ENCODE assay signal across 20 cellular contexts in the genomic region with DNA sequence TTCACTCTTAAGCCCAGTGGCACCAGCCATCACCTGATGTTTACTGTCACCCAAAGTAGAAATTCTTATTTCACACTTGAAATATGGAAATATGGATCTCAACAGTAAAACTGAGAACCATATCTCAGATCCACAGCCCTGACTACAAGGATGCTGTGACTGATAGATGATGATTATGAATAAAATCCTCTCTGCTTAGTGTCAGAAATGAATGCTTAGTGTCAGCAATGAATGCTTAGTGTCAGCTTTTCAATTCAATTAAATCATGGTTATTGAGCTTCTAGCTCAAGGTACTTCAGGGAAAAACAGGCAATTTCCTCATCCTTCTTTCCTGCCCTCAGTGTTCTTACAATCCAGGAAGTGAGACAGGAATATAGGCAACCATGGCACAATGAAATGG.
DNase-seq lines count a peak whose midpoint lies in the region; ATAC-seq, FAIRE-seq and TF ChIP-seq lines count a peak whose summit lies in the region.
"Had no signal": no experiment of that assay in that cellular context is flagged by ENCODE, and none has a peak within 500 bp of the region (broad histone marks: within the 10 kb centered on the region; RNA-seq: fewer than 3 reads in every experiment).

No MANE protein-coding gene starts in this region.

- TF ChIP-seq CTCF in K562 (IDR thresholded peaks at IDR 0.05 in 2 of 3, conservative IDR thresholded peaks at IDR 0.05 in 1 of 3; ENCODE audit: insufficient read depth in 2 of 3, low read depth in 1 of 3, low read length in 3 of 3), result no peak
- TF ChIP-seq CTCF in endothelial cell (IDR thresholded peaks at IDR 0.05; ENCODE audit: unreplicated experiment), result no peak

- no peaks in the 10 kb centered on the region; the same call in 1 of the 2 replicates for H3K9me3 ChIP-seq in K562 (replicated peaks; ENCODE audit: control insufficient read depth, insufficient read depth, low read depth, low read length)
- H3K9me3 ChIP-seq: BLaER1 treated with 17β-estradiol and CSF1 and Interleukin-3, amounts not matched to agents 10 nM and 100 nM; Caco-2 had no signal

- H3K27me3 Mint-ChIP-seq in endothelial cell (ENCODE audit: unreplicated experiment), result no peaks in the 10 kb centered on the region
- H3K27me3 Mint-ChIP-seq in activated CD8-positive, alpha-beta T cell treated with anti-CD3 and anti-CD28 coated beads, Interleukin-2, amount 10 ng/mL, durations not matched to agents 7 days and 5 days (ENCODE audit: low read depth), result no peaks in the 10 kb centered on the region
- H3K27me3 Mint-ChIP-seq: B cell; CD4-positive, alpha-beta T cell had no signal

- H4K20me1 ChIP-seq in K562 (replicated peaks; ENCODE audit: control insufficient read depth, insufficient read depth, low read length), result no peaks in the 10 kb centered on the region
- H4K20me1 ChIP-seq: BLaER1 treated with 17β-estradiol and CSF1 and Interleukin-3, amounts not matched to agents 10 nM and 100 nM had no signal

- no peak overlapping the region for H3K4me2 ChIP-seq in K562 (ENCODE audit: insufficient read depth, low read length)
- H3K4me2 ChIP-seq: BLaER1 treated with 17β-estradiol and CSF1 and Interleukin-3, amounts not matched to agents 10 nM and 100 nM had no signal

- TF ChIP-seq POLR2A in GM12891 (IDR thresholded peaks at IDR 0.05; ENCODE audit: low read depth, low read length) (no peak), K562 (conservative IDR thresholded peaks at IDR 0.05) (no peak)

- intact Hi-C loops in K562 (cut with micrococcal nuclease), result no loop called here

- in situ Hi-C loops in K562 (cut with MboI), result no loop called here

- H3K27ac ChIP-seq in K562 (ENCODE audit: extremely low read depth, low read depth, low read length), result no peak overlapping the region
- H3K27ac ChIP-seq: BLaER1 treated with 17β-estradiol and CSF1 and Interleukin-3, amounts not matched to agents 10 nM and 100 nM; C4-2B had no signal

- TF ChIP-seq EP300 in K562 (IDR thresholded peaks at IDR 0.05; ENCODE audit: low read length), result no peak

- POLR2A ChIA-PET in K562 (lab: Yijun Ruan, JAX), result interaction anchor here (0.6 kb wide), 1 partner anchor 31 kb away, joined by 3 read pairs; no protein-coding TSS in a partner anchor
- POLR2A ChIA-PET in activated CD8-positive, alpha-beta T cell treated with anti-CD3 and anti-CD28 coated beads, Interleukin-2, amount 10 ng/mL, durations not matched to agents 7 days and 5 days (lab: Charles Lee), result no interaction called here

- DNase-seq in GM12891 (ENCODE audit: insufficient read length, low spot score) (no peak), K562 (ENCODE audit: extremely low read depth in 1 of 4, low spot score in 3 of 4) (no peak), endothelial cell (ENCODE audit: low spot score) (no peak), cortex of kidney (lab: John Stamatoyannopoulos, UW) (no peak)
- DNase-seq in activated CD8-positive, alpha-beta T cell treated with anti-CD3 and anti-CD28 coated beads, Interleukin-2, amount 10 ng/mL, durations not matched to agents 7 days and 5 days, result no peak
- DNase-seq: 8988T; AML-193; Caco-2; Calu3; CD4-positive, alpha-beta T cell; CD8-positive, alpha-beta T cell; DMS79 treated with DMSO at 0.1 percent for 48 hours; GF-D8 had no signal

- H3K36me3 ChIP-seq in K562 (ENCODE audit: control insufficient read depth, insufficient read depth, low read length), result no peaks in the 10 kb centered on the region
- H3K36me3 ChIP-seq: BLaER1 treated with 17β-estradiol and CSF1 and Interleukin-3, amounts not matched to agents 10 nM and 100 nM had no signal

- no peak overlapping the region for H3K4me3 Mint-ChIP-seq in endothelial cell (ENCODE audit: unreplicated experiment)
- H3K4me3 Mint-ChIP-seq in activated CD8-positive, alpha-beta T cell treated with anti-CD3 and anti-CD28 coated beads, Interleukin-2, amount 10 ng/mL, durations not matched to agents 7 days and 5 days, result no peak overlapping the region
- H3K4me3 Mint-ChIP-seq: B cell; CD4-positive, alpha-beta T cell; CD8-positive, alpha-beta T cell had no signal

- H2AFZ ChIP-seq in K562 (ENCODE audit: low read depth, low read length), result 0 out of 2 replicates have a peak overlapping the region, but pooled peaks have one; percentile 16

- H3K9me1 ChIP-seq in K562 (ENCODE audit: control insufficient read depth, insufficient read depth, low read length), result no peaks in the 10 kb centered on the region

- H3K27ac Mint-ChIP-seq in endothelial cell (ENCODE audit: unreplicated experiment), result no peak overlapping the region
- H3K27ac Mint-ChIP-seq in activated CD8-positive, alpha-beta T cell treated with anti-CD3 and anti-CD28 coated beads, Interleukin-2, amount 10 ng/mL, durations not matched to agents 7 days and 5 days, result no peak overlapping the region
- H3K27ac Mint-ChIP-seq: B cell; CD4-positive, alpha-beta T cell; CD8-positive, alpha-beta T cell had no signal

- H3K79me2 ChIP-seq in K562 (ENCODE audit: control insufficient read depth, insufficient read depth, low read length), result no peaks in the 10 kb centered on the region

- TF ChIP-seq RAD21 in K562 (CRISPR knock-in tag; conservative IDR thresholded peaks at IDR 0.05 in 1 of 2, IDR thresholded peaks at IDR 0.05 in 1 of 2), result no peak

- H3K9me3 Mint-ChIP-seq in endothelial cell (ENCODE audit: unreplicated experiment), result no peaks in the 10 kb centered on the region
- H3K9me3 Mint-ChIP-seq in activated CD8-positive, alpha-beta T cell treated with anti-CD3 and anti-CD28 coated beads, Interleukin-2, amount 10 ng/mL, durations not matched to agents 7 days and 5 days (ENCODE audit: insufficient read depth), result no peaks in the 10 kb centered on the region
- H3K9me3 Mint-ChIP-seq: CD8-positive, alpha-beta T cell had no signal

- no peak overlapping the region for H3K9ac ChIP-seq in K562 (ENCODE audit: insufficient read depth in 1 of 2, low read depth in 2 of 2, low read length in 2 of 2)
- H3K9ac ChIP-seq: BLaER1 treated with 17β-estradiol and CSF1 and Interleukin-3, amounts not matched to agents 10 nM and 100 nM had no signal

- H3K4me3 ChIP-seq in K562, result no peak overlapping the region
- H3K4me3 ChIP-seq: BLaER1 treated with 17β-estradiol and CSF1 and Interleukin-3, amounts not matched to agents 10 nM and 100 nM had no signal

- H3K4me1 ChIP-seq in K562 (replicated peaks in 1 of 2; ENCODE audit: control insufficient read depth in 2 of 2, insufficient read depth in 2 of 2, low read length in 2 of 2), result peaks cover 0 to 6% of the 10 kb centered on the region in 2 experiments; a peak in 3 of 5 replicates
- H3K4me1 ChIP-seq: BLaER1 treated with 17β-estradiol and CSF1 and Interleukin-3, amounts not matched to agents 10 nM and 100 nM; Caco-2 had no signal

- CTCF ChIA-PET in K562 (lab: Yijun Ruan, JAX; ENCODE audit: low intra/inter-chr PET ratio), result no interaction called here
- CTCF ChIA-PET in activated CD8-positive, alpha-beta T cell treated with anti-CD3 and anti-CD28 coated beads, Interleukin-2, amount 10 ng/mL, durations not matched to agents 7 days and 5 days (lab: Charles Lee), result no interaction called here

- no peaks in the 10 kb centered on the region for H3K27me3 ChIP-seq in K562 (ENCODE audit: control insufficient read depth in 2 of 2, insufficient read depth in 2 of 2, low read length in 2 of 2)
- H3K27me3 ChIP-seq: BLaER1 treated with 17β-estradiol and CSF1 and Interleukin-3, amounts not matched to agents 10 nM and 100 nM had no signal

- no peaks in the 10 kb centered on the region for H3K4me1 Mint-ChIP-seq in endothelial cell (ENCODE audit: unreplicated experiment)
- no peaks in the 10 kb centered on the region for H3K4me1 Mint-ChIP-seq in activated CD8-positive, alpha-beta T cell treated with anti-CD3 and anti-CD28 coated beads, Interleukin-2, amount 10 ng/mL, durations not matched to agents 7 days and 5 days (ENCODE audit: low read depth)

- FAIRE-seq in GM12891 (lab: Jason Lieb, UNC) (peak; percentile 54), K562 (lab: Jason Lieb, UNC) (no peak)
- FAIRE-seq: A204.1, D721Med, GM12892, GM18507 had no signal

- ATAC-seq in K562, result no peak
- ATAC-seq in activated CD8-positive, alpha-beta T cell treated with anti-CD3 and anti-CD28 coated beads, Interleukin-2, amount 10 ng/mL, durations not matched to agents 7 days and 5 days, result no peak
- ATAC-seq: CD8-positive, alpha-beta T cell had no signal

- H3K36me3 Mint-ChIP-seq in endothelial cell (ENCODE audit: low read depth, unreplicated experiment), result no peaks in the 10 kb centered on the region
- no peaks in the 10 kb centered on the region for H3K36me3 Mint-ChIP-seq in activated CD8-positive, alpha-beta T cell treated with anti-CD3 and anti-CD28 coated beads, Interleukin-2, amount 10 ng/mL, durations not matched to agents 7 days and 5 days (ENCODE audit: low read depth)
- H3K36me3 Mint-ChIP-seq: CD8-positive, alpha-beta T cell had no signal

- no TSS peak for BruUV-seq in K562 (replicated peaks; lab: Mats Ljungman, UMichigan)

TF ChIP-seq in GM12891, 5 proteins besides CTCF, POLR2A, EP300 and RAD21:
- no peak for TF ChIP-seq SPI1 (IDR thresholded peaks at IDR 0.05; ENCODE audit: low read depth, low read length)
- TF ChIP-seq PAX5 (IDR thresholded peaks at IDR 0.05; ENCODE audit: insufficient read depth, low read length, severe bottlenecking), result no peak
- TF ChIP-seq POLR2AphosphoS5 (IDR thresholded peaks at IDR 0.05; ENCODE audit: low read depth, low read length), result no peak
- no peak for TF ChIP-seq TAF1 (IDR thresholded peaks at IDR 0.05; ENCODE audit: low read depth, low read length)
- no peak for TF ChIP-seq POU2F2 (IDR thresholded peaks at IDR 0.05; ENCODE audit: low read depth, low read length)

TF ChIP-seq in K562, 482 proteins besides CTCF, POLR2A, EP300 and RAD21:
- TF ChIP-seq BCOR (IDR thresholded peaks at IDR 0.05) (no peak), ZNF507 (tag; conservative IDR thresholded peaks at IDR 0.05) (no peak), ZNF316 (IDR thresholded peaks at IDR 0.05) (peak; percentile 31; the same call in 1 of the 2 replicates), ZBED1 (IDR thresholded peaks at IDR 0.05) (no peak)
